3 cellular contexts compared by ENCODE assay signal in the genomic region with DNA sequence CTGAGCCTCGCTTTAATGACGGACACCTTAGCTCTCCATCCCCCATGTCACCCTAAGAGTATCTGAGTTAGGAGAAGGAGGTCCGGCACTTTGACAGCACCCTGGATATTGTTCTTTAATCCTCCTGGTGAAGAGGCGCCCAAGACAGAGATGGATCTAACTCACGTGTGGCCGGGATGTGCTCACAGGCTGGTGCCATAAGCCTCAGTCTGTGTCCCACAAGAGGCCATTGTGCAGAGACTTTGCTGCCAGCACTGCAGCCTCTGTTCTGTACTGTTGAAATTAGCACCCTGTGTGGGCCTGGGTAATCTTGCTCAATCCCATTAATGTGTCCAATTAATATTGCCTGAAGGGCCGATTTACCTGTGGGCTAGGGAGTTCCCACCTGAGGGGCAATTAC. TPM values are rescaled to one million over a fixed set of nuclear protein-coding genes. Genes with fewer than 3 reads are reported as not detected.
"Had no signal": no experiment of that assay in that cellular context is flagged by ENCODE, and none has a peak within 500 bp of the region (broad histone marks: within the 10 kb centered on the region; RNA-seq: fewer than 3 reads in every experiment).

No MANE protein-coding gene starts in this region.

- H3K4me3 ChIP-seq: GM12878 had no signal

- DNase-seq: GDM1, GF-D8 had no signal

RNA-seq across cellular contexts. Expression of a gene that starts 37.7 kb away (rescaled TPM):
- total RNA-seq: GM12878 had no signal
- polyA plus RNA-seq: GM12878 had no signal
